Comparison of ENCODE assay signal across 2 cellular contexts in genomic region chr7:11104578-11104977, GRCh38.
TF ChIP-seq lines count a peak whose summit lies in the region.

No MANE protein-coding gene starts in this region.

TF ChIP-seq in GM23338, 12 proteins besides CTCF, POLR2A, EP300 and RAD21:
- TF ChIP-seq, protein P1, sequence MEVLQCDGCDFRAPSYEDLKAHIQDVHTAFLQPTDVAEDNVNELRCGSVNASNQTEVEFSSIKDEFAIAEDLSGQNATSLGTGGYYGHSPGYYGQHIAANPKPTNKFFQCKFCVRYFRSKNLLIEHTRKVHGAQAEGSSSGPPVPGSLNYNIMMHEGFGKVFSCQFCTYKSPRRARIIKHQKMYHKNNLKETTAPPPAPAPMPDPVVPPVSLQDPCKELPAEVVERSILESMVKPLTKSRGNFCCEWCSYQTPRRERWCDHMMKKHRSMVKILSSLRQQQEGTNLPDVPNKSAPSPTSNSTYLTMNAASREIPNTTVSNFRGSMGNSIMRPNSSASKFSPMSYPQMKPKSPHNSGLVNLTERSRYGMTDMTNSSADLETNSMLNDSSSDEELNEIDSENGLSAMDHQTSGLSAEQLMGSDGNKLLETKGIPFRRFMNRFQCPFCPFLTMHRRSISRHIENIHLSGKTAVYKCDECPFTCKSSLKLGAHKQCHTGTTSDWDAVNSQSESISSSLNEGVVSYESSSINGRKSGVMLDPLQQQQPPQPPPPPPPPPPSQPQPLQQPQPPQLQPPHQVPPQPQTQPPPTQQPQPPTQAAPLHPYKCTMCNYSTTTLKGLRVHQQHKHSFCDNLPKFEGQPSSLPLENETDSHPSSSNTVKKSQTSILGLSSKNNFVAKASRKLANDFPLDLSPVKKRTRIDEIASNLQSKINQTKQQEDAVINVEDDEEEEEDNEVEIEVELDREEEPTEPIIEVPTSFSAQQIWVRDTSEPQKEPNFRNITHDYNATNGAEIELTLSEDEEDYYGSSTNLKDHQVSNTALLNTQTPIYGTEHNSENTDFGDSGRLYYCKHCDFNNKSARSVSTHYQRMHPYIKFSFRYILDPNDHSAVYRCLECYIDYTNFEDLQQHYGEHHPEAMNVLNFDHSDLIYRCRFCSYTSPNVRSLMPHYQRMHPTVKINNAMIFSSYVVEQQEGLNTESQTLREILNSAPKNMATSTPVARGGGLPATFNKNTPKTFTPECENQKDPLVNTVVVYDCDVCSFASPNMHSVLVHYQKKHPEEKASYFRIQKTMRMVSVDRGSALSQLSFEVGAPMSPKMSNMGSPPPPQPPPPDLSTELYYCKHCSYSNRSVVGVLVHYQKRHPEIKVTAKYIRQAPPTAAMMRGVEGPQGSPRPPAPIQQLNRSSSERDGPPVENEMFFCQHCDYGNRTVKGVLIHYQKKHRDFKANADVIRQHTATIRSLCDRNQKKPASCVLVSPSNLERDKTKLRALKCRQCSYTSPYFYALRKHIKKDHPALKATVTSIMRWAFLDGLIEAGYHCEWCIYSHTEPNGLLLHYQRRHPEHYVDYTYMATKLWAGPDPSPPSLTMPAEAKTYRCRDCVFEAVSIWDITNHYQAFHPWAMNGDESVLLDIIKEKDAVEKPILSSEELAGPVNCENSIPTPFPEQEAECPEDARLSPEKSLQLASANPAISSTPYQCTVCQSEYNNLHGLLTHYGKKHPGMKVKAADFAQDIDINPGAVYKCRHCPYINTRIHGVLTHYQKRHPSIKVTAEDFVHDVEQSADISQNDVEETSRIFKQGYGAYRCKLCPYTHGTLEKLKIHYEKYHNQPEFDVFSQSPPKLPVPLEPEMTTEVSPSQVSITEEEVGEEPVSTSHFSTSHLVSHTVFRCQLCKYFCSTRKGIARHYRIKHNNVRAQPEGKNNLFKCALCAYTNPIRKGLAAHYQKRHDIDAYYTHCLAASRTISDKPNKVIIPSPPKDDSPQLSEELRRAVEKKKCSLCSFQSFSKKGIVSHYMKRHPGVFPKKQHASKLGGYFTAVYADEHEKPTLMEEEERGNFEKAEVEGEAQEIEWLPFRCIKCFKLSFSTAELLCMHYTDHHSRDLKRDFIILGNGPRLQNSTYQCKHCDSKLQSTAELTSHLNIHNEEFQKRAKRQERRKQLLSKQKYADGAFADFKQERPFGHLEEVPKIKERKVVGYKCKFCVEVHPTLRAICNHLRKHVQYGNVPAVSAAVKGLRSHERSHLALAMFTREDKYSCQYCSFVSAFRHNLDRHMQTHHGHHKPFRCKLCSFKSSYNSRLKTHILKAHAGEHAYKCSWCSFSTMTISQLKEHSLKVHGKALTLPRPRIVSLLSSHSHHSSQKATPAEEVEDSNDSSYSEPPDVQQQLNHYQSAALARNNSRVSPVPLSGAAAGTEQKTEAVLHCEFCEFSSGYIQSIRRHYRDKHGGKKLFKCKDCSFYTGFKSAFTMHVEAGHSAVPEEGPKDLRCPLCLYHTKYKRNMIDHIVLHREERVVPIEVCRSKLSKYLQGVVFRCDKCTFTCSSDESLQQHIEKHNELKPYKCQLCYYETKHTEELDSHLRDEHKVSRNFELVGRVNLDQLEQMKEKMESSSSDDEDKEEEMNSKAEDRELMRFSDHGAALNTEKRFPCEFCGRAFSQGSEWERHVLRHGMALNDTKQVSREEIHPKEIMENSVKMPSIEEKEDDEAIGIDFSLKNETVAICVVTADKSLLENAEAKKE (CRISPR knock-in tag; IDR thresholded peaks at IDR 0.05), result no peak
- TF ChIP-seq NANOG (IDR thresholded peaks at IDR 0.05; ENCODE audit: borderline replicate concordance) (no peak), ZNF114 (CRISPR knock-in tag; IDR thresholded peaks at IDR 0.05) (no peak), ZNF331 (CRISPR knock-in tag; IDR thresholded peaks at IDR 0.05; ENCODE audit: low read depth) (no peak), JUNB (IDR thresholded peaks at IDR 0.05; ENCODE audit: unreplicated experiment) (no peak), EZH2phosphoT487 (IDR thresholded peaks at IDR 0.05; ENCODE audit: unreplicated experiment) (no peak), POLR2AphosphoS5 (IDR thresholded peaks at IDR 0.05; ENCODE audit: low read depth) (no peak), EZH2 (IDR thresholded peaks at IDR 0.05; ENCODE audit: low read depth, unreplicated experiment) (no peak), CREB1 (CRISPR knock-in tag; IDR thresholded peaks at IDR 0.05; ENCODE audit: low read depth) (no peak), STAT1 (IDR thresholded peaks at IDR 0.05; ENCODE audit: unreplicated experiment) (no peak)
- TF ChIP-seq, protein P2, sequence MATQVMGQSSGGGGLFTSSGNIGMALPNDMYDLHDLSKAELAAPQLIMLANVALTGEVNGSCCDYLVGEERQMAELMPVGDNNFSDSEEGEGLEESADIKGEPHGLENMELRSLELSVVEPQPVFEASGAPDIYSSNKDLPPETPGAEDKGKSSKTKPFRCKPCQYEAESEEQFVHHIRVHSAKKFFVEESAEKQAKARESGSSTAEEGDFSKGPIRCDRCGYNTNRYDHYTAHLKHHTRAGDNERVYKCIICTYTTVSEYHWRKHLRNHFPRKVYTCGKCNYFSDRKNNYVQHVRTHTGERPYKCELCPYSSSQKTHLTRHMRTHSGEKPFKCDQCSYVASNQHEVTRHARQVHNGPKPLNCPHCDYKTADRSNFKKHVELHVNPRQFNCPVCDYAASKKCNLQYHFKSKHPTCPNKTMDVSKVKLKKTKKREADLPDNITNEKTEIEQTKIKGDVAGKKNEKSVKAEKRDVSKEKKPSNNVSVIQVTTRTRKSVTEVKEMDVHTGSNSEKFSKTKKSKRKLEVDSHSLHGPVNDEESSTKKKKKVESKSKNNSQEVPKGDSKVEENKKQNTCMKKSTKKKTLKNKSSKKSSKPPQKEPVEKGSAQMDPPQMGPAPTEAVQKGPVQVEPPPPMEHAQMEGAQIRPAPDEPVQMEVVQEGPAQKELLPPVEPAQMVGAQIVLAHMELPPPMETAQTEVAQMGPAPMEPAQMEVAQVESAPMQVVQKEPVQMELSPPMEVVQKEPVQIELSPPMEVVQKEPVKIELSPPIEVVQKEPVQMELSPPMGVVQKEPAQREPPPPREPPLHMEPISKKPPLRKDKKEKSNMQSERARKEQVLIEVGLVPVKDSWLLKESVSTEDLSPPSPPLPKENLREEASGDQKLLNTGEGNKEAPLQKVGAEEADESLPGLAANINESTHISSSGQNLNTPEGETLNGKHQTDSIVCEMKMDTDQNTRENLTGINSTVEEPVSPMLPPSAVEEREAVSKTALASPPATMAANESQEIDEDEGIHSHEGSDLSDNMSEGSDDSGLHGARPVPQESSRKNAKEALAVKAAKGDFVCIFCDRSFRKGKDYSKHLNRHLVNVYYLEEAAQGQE (IDR thresholded peaks at IDR 0.05; ENCODE audit: unreplicated experiment), result no peak
- TF ChIP-seq, protein P3, sequence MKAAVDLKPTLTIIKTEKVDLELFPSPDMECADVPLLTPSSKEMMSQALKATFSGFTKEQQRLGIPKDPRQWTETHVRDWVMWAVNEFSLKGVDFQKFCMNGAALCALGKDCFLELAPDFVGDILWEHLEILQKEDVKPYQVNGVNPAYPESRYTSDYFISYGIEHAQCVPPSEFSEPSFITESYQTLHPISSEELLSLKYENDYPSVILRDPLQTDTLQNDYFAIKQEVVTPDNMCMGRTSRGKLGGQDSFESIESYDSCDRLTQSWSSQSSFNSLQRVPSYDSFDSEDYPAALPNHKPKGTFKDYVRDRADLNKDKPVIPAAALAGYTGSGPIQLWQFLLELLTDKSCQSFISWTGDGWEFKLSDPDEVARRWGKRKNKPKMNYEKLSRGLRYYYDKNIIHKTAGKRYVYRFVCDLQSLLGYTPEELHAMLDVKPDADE (IDR thresholded peaks at IDR 0.05), result no peak

TF ChIP-seq in WTC11, 78 proteins besides CTCF, POLR2A, EP300 and RAD21 (continued from another document):
- no peak for TF ChIP-seq ATF2 (CRISPR knock-in tag; IDR thresholded peaks at IDR 0.05; ENCODE audit: borderline replicate concordance, low read depth)
- TF ChIP-seq PRDM15 (CRISPR knock-in tag; IDR thresholded peaks at IDR 0.05), result no peak
- TF ChIP-seq ZNF263 (CRISPR knock-in tag; IDR thresholded peaks at IDR 0.05; ENCODE audit: low read depth), result no peak
- no peak for TF ChIP-seq FOXP1 (CRISPR knock-in tag; IDR thresholded peaks at IDR 0.05; ENCODE audit: borderline replicate concordance)
- TF ChIP-seq TCF7 (CRISPR knock-in tag; IDR thresholded peaks at IDR 0.05; ENCODE audit: low read depth), result no peak
- no peak for TF ChIP-seq TEAD1 (CRISPR knock-in tag; IDR thresholded peaks at IDR 0.05)
- TF ChIP-seq HMGXB4 (CRISPR knock-in tag; IDR thresholded peaks at IDR 0.05), result no peak
- no peak for TF ChIP-seq NR1H2 (CRISPR knock-in tag; IDR thresholded peaks at IDR 0.05)
- TF ChIP-seq ZSCAN18 (CRISPR knock-in tag; IDR thresholded peaks at IDR 0.05), result no peak
- TF ChIP-seq FOXK1 (CRISPR knock-in tag; IDR thresholded peaks at IDR 0.05), result no peak
- TF ChIP-seq ZNF317 (CRISPR knock-in tag; IDR thresholded peaks at IDR 0.05; ENCODE audit: borderline replicate concordance, low read depth), result no peak
- TF ChIP-seq, protein P4, sequence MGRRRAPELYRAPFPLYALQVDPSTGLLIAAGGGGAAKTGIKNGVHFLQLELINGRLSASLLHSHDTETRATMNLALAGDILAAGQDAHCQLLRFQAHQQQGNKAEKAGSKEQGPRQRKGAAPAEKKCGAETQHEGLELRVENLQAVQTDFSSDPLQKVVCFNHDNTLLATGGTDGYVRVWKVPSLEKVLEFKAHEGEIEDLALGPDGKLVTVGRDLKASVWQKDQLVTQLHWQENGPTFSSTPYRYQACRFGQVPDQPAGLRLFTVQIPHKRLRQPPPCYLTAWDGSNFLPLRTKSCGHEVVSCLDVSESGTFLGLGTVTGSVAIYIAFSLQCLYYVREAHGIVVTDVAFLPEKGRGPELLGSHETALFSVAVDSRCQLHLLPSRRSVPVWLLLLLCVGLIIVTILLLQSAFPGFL (CRISPR knock-in tag; IDR thresholded peaks at IDR 0.05; ENCODE audit: borderline replicate concordance), result no peak
TF ChIP-seq in WTC11: peak in this region for 0.
